ENCODE assay signal across 1 cellular context in genomic region chr15:60374209-60374608, GRCh38.
TF ChIP-seq lines count a peak whose summit lies in the region.

No MANE protein-coding gene starts in this region.

TF ChIP-seq in HEK293, 187 proteins besides CTCF, POLR2A, EP300 and RAD21 (continued from another document):
- TF ChIP-seq ZNF114 (tag by site-specific recombination; IDR thresholded peaks at IDR 0.05): no peak
- TF ChIP-seq ZNF76 (tag by site-specific recombination; IDR thresholded peaks at IDR 0.05; ENCODE audit: borderline replicate concordance, low read depth): no peak
